In genomic region chr4:88158360-88159136, GRCh38 we compare ENCODE assay signal across 1 cellular context.
A peak's percentile ranks its signal among the peaks of the same experiment; 100 is the strongest.
TF ChIP-seq lines count a peak whose summit lies in the region.

ABCG2 (minus strand) TSS chr4:88158639; CDS start chr4:88139995, 18,644 bp downstream.

TF ChIP-seq in HepG2, 621 proteins besides CTCF, POLR2A, EP300 and RAD21 (continued from another document and continues in another):
- TF ChIP-seq ZNF18 (CRISPR knock-in tag; IDR thresholded peaks at IDR 0.05; ENCODE audit: insufficient replicate concordance), result peak; percentile 38
- TF ChIP-seq ZNF296 (CRISPR knock-in tag; conservative IDR thresholded peaks at IDR 0.05), result no peak
- no peak for TF ChIP-seq ZSCAN9 (CRISPR knock-in tag; IDR thresholded peaks at IDR 0.05; ENCODE audit: borderline replicate concordance)
- no peak for TF ChIP-seq TAF15 (IDR thresholded peaks at IDR 0.05; ENCODE audit: low read depth, low read length, poor library complexity, severe bottlenecking)
- no peak for TF ChIP-seq ZNF207 (IDR thresholded peaks at IDR 0.05; ENCODE audit: borderline replicate concordance)
- peak; percentile 28; the same call in 1 of the 2 replicates for TF ChIP-seq HOXA5 (CRISPR knock-in tag; IDR thresholded peaks at IDR 0.05)
- TF ChIP-seq ZNF549 (CRISPR knock-in tag; IDR thresholded peaks at IDR 0.05), result no peak
- peak; percentile 24 for TF ChIP-seq HOXA3 (CRISPR knock-in tag; IDR thresholded peaks at IDR 0.05)
- TF ChIP-seq ZNF329 (CRISPR knock-in tag; IDR thresholded peaks at IDR 0.05; ENCODE audit: low read depth), result peak; percentile 45; the same call in 1 of the 2 replicates
- TF ChIP-seq RARG (CRISPR knock-in tag; IDR thresholded peaks at IDR 0.05; ENCODE audit: low read depth), result no peak
- no peak for TF ChIP-seq ZNF557 (CRISPR knock-in tag; IDR thresholded peaks at IDR 0.05)
- TF ChIP-seq SOX6 (IDR thresholded peaks at IDR 0.05), result no peak
- no peak; the same call in none of the 2 replicates for TF ChIP-seq SOX6 (CRISPR knock-in tag; IDR thresholded peaks at IDR 0.05)
- no peak; the same call in 1 of the 2 replicates for TF ChIP-seq ZNF772 (CRISPR knock-in tag; IDR thresholded peaks at IDR 0.05)
- no peak for TF ChIP-seq ZNF605 (CRISPR knock-in tag; IDR thresholded peaks at IDR 0.05)
- peak; percentile 65 for TF ChIP-seq IKZF4 (CRISPR knock-in tag; IDR thresholded peaks at IDR 0.05; ENCODE audit: borderline replicate concordance, low read depth, not compliant biosample characterization)
- TF ChIP-seq MLLT10 (CRISPR knock-in tag; IDR thresholded peaks at IDR 0.05), result no peak
- no peak for TF ChIP-seq ERF (CRISPR knock-in tag; IDR thresholded peaks at IDR 0.05)
- no peak for TF ChIP-seq ZFAT (CRISPR knock-in tag; conservative IDR thresholded peaks at IDR 0.05)
- TF ChIP-seq HNF1A (IDR thresholded peaks at IDR 0.05; ENCODE audit: low read depth), result no peak
- TF ChIP-seq HNF1A (CRISPR knock-in tag; IDR thresholded peaks at IDR 0.05; ENCODE audit: borderline replicate concordance), result no peak
- peak; percentile 98 for TF ChIP-seq ZNF687 (CRISPR knock-in tag; IDR thresholded peaks at IDR 0.05)
- TF ChIP-seq EHMT2 (IDR thresholded peaks at IDR 0.05; ENCODE audit: borderline replicate concordance, low read depth, low read length), result no peak
- TF ChIP-seq TRAFD1 (CRISPR knock-in tag; IDR thresholded peaks at IDR 0.05; ENCODE audit: borderline replicate concordance), result no peak
- no peak for TF ChIP-seq TOE1 (CRISPR knock-in tag; IDR thresholded peaks at IDR 0.05)
- TF ChIP-seq ZNF770 (CRISPR knock-in tag; IDR thresholded peaks at IDR 0.05), result no peak
- peak; percentile 64 for TF ChIP-seq RBM39 (IDR thresholded peaks at IDR 0.05; ENCODE audit: low read depth, low read length, poor library complexity, severe bottlenecking)
- TF ChIP-seq NFE2 (CRISPR knock-in tag; IDR thresholded peaks at IDR 0.05), result no peak
- TF ChIP-seq SPEN (CRISPR knock-in tag; IDR thresholded peaks at IDR 0.05; ENCODE audit: low read depth), result peak; percentile 51
- 0 out of 2 replicates have a peak, but pooled peaks have one; percentile 26 for TF ChIP-seq ZNF564 (CRISPR knock-in tag; IDR thresholded peaks at IDR 0.05)
- peak; percentile 77; the same call in 1 of the 2 replicates for TF ChIP-seq BRD4 (CRISPR knock-in tag; IDR thresholded peaks at IDR 0.05)
- no peak for TF ChIP-seq ZNF569 (CRISPR knock-in tag; IDR thresholded peaks at IDR 0.05; ENCODE audit: borderline replicate concordance)
- 0 out of 2 replicates have a peak, but pooled peaks have one; percentile 8 for TF ChIP-seq MEF2D (CRISPR knock-in tag; IDR thresholded peaks at IDR 0.05)
- peak; percentile 84 for TF ChIP-seq FOSL2 (CRISPR knock-in tag; IDR thresholded peaks at IDR 0.05)
- no peak for TF ChIP-seq ZNF292 (CRISPR knock-in tag; IDR thresholded peaks at IDR 0.05; ENCODE audit: borderline replicate concordance, low read depth)
- peak; percentile 84; the same call in 1 of the 2 replicates for TF ChIP-seq BCL3 (CRISPR knock-in tag; IDR thresholded peaks at IDR 0.05)
- peak; percentile 91 for TF ChIP-seq UBTF (CRISPR knock-in tag; IDR thresholded peaks at IDR 0.05)
- TF ChIP-seq ZNF253 (CRISPR knock-in tag; IDR thresholded peaks at IDR 0.05; ENCODE audit: borderline replicate concordance), result no peak
- TF ChIP-seq EED (CRISPR knock-in tag; IDR thresholded peaks at IDR 0.05), result no peak
- TF ChIP-seq KAT2B (IDR thresholded peaks at IDR 0.05; ENCODE audit: borderline replicate concordance, low read depth, low read length), result no peak
- TF ChIP-seq BRF2 (CRISPR knock-in tag; IDR thresholded peaks at IDR 0.05), result no peak
- no peak for TF ChIP-seq ADNP (CRISPR knock-in tag; IDR thresholded peaks at IDR 0.05)
- no peak for TF ChIP-seq ELK4 (CRISPR knock-in tag; IDR thresholded peaks at IDR 0.05; ENCODE audit: borderline replicate concordance)
